In genomic region chr2:197500503-197501179, GRCh38 we compare ENCODE assay signal across 8 cellular contexts. TPM values are rescaled to one million over a fixed set of nuclear protein-coding genes. Genes with fewer than 3 reads are reported as not detected.
DNase-seq lines count a peak whose midpoint lies in the region; ATAC-seq, FAIRE-seq and TF ChIP-seq lines count a peak whose summit lies in the region.

No MANE protein-coding gene starts in this region.

- ATAC-seq in HG02588 (IDR thresholded peaks at IDR 0.05; ENCODE audit: unreplicated experiment) (peak; percentile 3), naive B cell (ENCODE audit: low read depth in 2 of 2) (peak; percentile 11 to 18)

- peak overlapping the region; percentile 94; the same call in 1 of the 2 replicates for H4K8ac ChIP-seq in H1 (ENCODE audit: extremely low read depth, insufficient read depth, low read length)

- 0 out of 4 replicates have a peak, but pooled peaks of 1 of the 3 experiments have one; percentile 2 for TF ChIP-seq CTCF in H1 (IDR thresholded peaks at IDR 0.05; ENCODE audit: control extremely low read depth in 1 of 3, insufficient read depth in 1 of 3, low read depth in 1 of 3, low read length in 3 of 3)

- TF ChIP-seq POLR2A in H1 (IDR thresholded peaks at IDR 0.05; ENCODE audit: control extremely low read depth in 1 of 2, low read depth in 2 of 2, low read length in 2 of 2) = no peak

- TF ChIP-seq RAD21 in H1 (IDR thresholded peaks at IDR 0.05 in 1 of 2, conservative IDR thresholded peaks at IDR 0.05 in 1 of 2; ENCODE audit: low read depth in 2 of 2, low read length in 2 of 2) = no peak

- H2AFZ ChIP-seq in H1 (ENCODE audit: low read length) = no peak overlapping the region

- H3K36me3 ChIP-seq in H1 (ENCODE audit: control insufficient read depth in 2 of 4, insufficient read depth in 4 of 4, low read length in 3 of 4) = peaks cover 14 to 72% (median 38%) of the 10 kb centered on the region in 4 experiments

- H2BK120ac ChIP-seq in H1 (replicated peaks; ENCODE audit: low read depth, low read length) = no peak overlapping the region

- H2BK15ac ChIP-seq in H1 (ENCODE audit: low read length) = no peak overlapping the region

- DNase-seq in NCI-H748 (lab: John Stamatoyannopoulos, UW; ENCODE audit: unreplicated experiment) = peak; percentile 83
- DNase-seq in NCI-H748 treated with DMSO at 0.1 percent for 48 hours (lab: John Stamatoyannopoulos, UW) = no peak
- peak; percentile 63 for DNase-seq in OCI-M1 (lab: John Stamatoyannopoulos, UW)
- no peak for DNase-seq in H1 (ENCODE audit: low read depth in 1 of 2, low spot score in 2 of 2)
- DNase-seq in naive B cell = no peak
- DNase-seq in cortex of kidney (lab: John Stamatoyannopoulos, UW) = no peak
- DNase-seq in stimulated activated CD8-positive, alpha-beta memory T cell treated with anti-CD3 and anti-CD28 coated beads, Interleukin-4, amount 100 ng/mL, for 48 hours = no peak

- H3K4me1 ChIP-seq in H1 (replicated peaks in 1 of 4; ENCODE audit: control insufficient read depth in 3 of 4, insufficient read depth in 4 of 4, low read length in 3 of 4) = peaks cover 2 to 7% (median 4%) of the 10 kb centered on the region in 4 experiments; a peak in 5 of 7 replicates

- peak overlapping the region; percentile 61 to 66 for H3K4me2 ChIP-seq in H1 (ENCODE audit: insufficient read depth in 1 of 2, low read depth in 2 of 2, low read length in 2 of 2)

- peak overlapping the region; percentile 94 for H3K4ac ChIP-seq in H1 (replicated peaks; ENCODE audit: insufficient read length, low read depth, low read length)

- no peaks in the 10 kb centered on the region for H3K9me3 Mint-ChIP-seq in naive B cell

- CTCF ChIA-PET in H1 (lab: Charles Lee; ENCODE audit: partially characterized antibody) = interaction anchor here (1.1 to 1.6 kb wide), 5 partner anchors 9 to 115 kb away, joined by 3 to 5 read pairs (median 4); no protein-coding TSS in a partner anchor

- H3K18ac ChIP-seq in H1 (ENCODE audit: extremely low read depth, low read length) = peak overlapping the region; percentile 86

- peaks cover 47 to 82% of the 10 kb centered on the region in 2 experiments for H3K79me2 ChIP-seq in H1 (ENCODE audit: control insufficient read depth in 1 of 2, insufficient read depth in 2 of 2, low read length in 2 of 2)

- peak overlapping the region; percentile 85 to 94 (median 90) for H3K4me3 ChIP-seq in H1 (ENCODE audit: extremely low read depth in 1 of 4, insufficient read depth in 2 of 4, low read depth in 3 of 4, low read length in 4 of 4)

- H2BK5ac ChIP-seq in H1 (ENCODE audit: low read depth, low read length) = peak overlapping the region; percentile 93

- whole genome bisulfite sequencing in H1 (ENCODE audit: extremely low coverage in 1 of 2, insufficient coverage in 1 of 2, insufficient read length in 1 of 2, insufficient replicate concordance in 2 of 2, low coverage in 1 of 2, low lambda C conversion rate in 2 of 2, missing lambda C conversion rate in 1 of 2), 2 experiments = 4% methylated on average over 24 of the region's 30 CpGs; no CpG with 5 or more reads in 1 of the 2 experiments

- no peak for TF ChIP-seq EP300 in H1 (IDR thresholded peaks at IDR 0.05; ENCODE audit: borderline replicate concordance in 1 of 2, low read depth in 2 of 2, low read length in 2 of 2)

- no peak overlapping the region for H2BK20ac ChIP-seq in H1 (ENCODE audit: low read length)

- H2BK12ac ChIP-seq in H1 (ENCODE audit: low read depth, low read length) = no peak overlapping the region; the same call in 1 of the 2 replicates

- no peak overlapping the region for H3K14ac ChIP-seq in H1 (ENCODE audit: insufficient read length)

- H2AK5ac ChIP-seq in H1 (ENCODE audit: low read depth, low read length) = 0 out of 2 replicates have a peak overlapping the region, but pooled peaks have one; percentile 67

- H4K20me1 ChIP-seq in H1 (replicated peaks in 1 of 2; ENCODE audit: control insufficient read depth in 1 of 2, insufficient read depth in 2 of 2, low read length in 2 of 2) = peaks cover 11 to 20% of the 10 kb centered on the region in 2 experiments

- no peaks in the 10 kb centered on the region for H3K27me3 ChIP-seq in H1 (replicated peaks in 1 of 4; ENCODE audit: control insufficient read depth in 3 of 4, extremely low read depth in 1 of 4, insufficient read depth in 3 of 4, low read length in 3 of 4)

- peak overlapping the region; percentile 93 to 98 (median 96) for H3K27ac Mint-ChIP-seq in naive B cell

- H3K27me3 Mint-ChIP-seq in naive B cell = no peaks in the 10 kb centered on the region

- H4K91ac ChIP-seq in H1 (replicated peaks; ENCODE audit: insufficient read length, low read length) = peak overlapping the region; percentile 66

- FAIRE-seq in H1 (lab: Jason Lieb, UNC) = no peak

- H3K4me1 Mint-ChIP-seq in naive B cell = peaks cover 19 to 51% (median 44%) of the 10 kb centered on the region in 3 donors

- POLR2A ChIA-PET in H1 (lab: Charles Lee; ENCODE audit: partially characterized antibody) = interaction anchor here (0.6 to 15.2 kb wide), 25 partner anchors 7 to 286 kb away, joined by 3 to 270 read pairs (median 8); partner anchors contain the start of genes COQ10B, MARS2, MOB4 and RFTN2

- peak overlapping the region; percentile 88 to 98 (median 94) for H3K4me3 Mint-ChIP-seq in naive B cell

- peak overlapping the region; percentile 75 for H4K5ac ChIP-seq in H1 (ENCODE audit: insufficient read length, low read depth, low read length)

- H3K9ac ChIP-seq in H1 (replicated peaks in 1 of 4; ENCODE audit: extremely low read depth in 1 of 4, low read depth in 3 of 4, low read length in 3 of 4) = peak overlapping the region; percentile 80 to 99 (median 87)

- peaks cover 4% of the 10 kb centered on the region; the same call in 1 of the 2 replicates for H3K23me2 ChIP-seq in H1 (ENCODE audit: low read depth, low read length)

- H3K79me1 ChIP-seq in H1 (ENCODE audit: low read depth, low read length) = no peaks in the 10 kb centered on the region

- no peaks in the 10 kb centered on the region for H3K9me3 ChIP-seq in H1 (ENCODE audit: insufficient read depth in 2 of 2, low read depth in 1 of 2, low read length in 1 of 2)

- H3K36me3 Mint-ChIP-seq in naive B cell = peaks cover 0 to 8% of the 10 kb centered on the region in 2 donors

- H3K23ac ChIP-seq in H1 (ENCODE audit: insufficient read length) = no peak overlapping the region

- H3K56ac ChIP-seq in H1 (replicated peaks; ENCODE audit: insufficient read length, low read depth, low read length) = peak overlapping the region; percentile 60

- peak overlapping the region; percentile 92 for H3K27ac ChIP-seq in H1 (ENCODE audit: low read depth, low read length)

TF ChIP-seq in H1, 55 proteins besides CTCF, POLR2A, EP300 and RAD21 (continues in another document):
- TF ChIP-seq TEAD4 (IDR thresholded peaks at IDR 0.05; ENCODE audit: low read depth, low read length) (no peak), SIN3A (conservative IDR thresholded peaks at IDR 0.05 in 1 of 2, IDR thresholded peaks at IDR 0.05 in 1 of 2; ENCODE audit: low read depth in 1 of 2, low read length in 2 of 2) (peak in 1 of 2 experiments; percentile 20; a peak in 1 of 4 replicates), SP2 (IDR thresholded peaks at IDR 0.05; ENCODE audit: low read length) (no peak)

RNA-seq across cellular contexts. Expression of gene HSPE1, which starts 0.5 kb away (rescaled TPM):
- 364 and 377 TPM in 2 replicates for total RNA-seq in H1 (2021; fragmentation: NEBNext Ultra II Directional; extraction: Animal tissue kit (Norgen Biotek cat#: 25700))
- 105 and 206 TPM in 2 replicates for polyA plus RNA-seq in H1 (2011; rRNA removed)
- 477 TPM for polyA plus RNA-seq in H1 (2011; cell fraction: cytosol; rRNA removed)
- 54.2 TPM for polyA plus RNA-seq in H1 (2011; cell fraction: nucleus; rRNA removed)
- polyA plus RNA-seq in H1 (2012, experiment 1 of 2) = 533 to 920 TPM (median 596 TPM) in 4 replicates
- 303 TPM for polyA plus RNA-seq in H1 (2012, experiment 2 of 2)
- 740 TPM for polyA plus RNA-seq in H1 (2013, experiment 1 of 2)
- 786 TPM for polyA plus RNA-seq in H1 (2013, experiment 2 of 2)
- polyA minus RNA-seq in H1 (2011; rRNA and poly(A)+ RNA removed) = 34.1 and 42.6 TPM in 2 replicates
- 53.6 TPM for polyA minus RNA-seq in H1 (2011; cell fraction: cytosol; rRNA and poly(A)+ RNA removed)
- 61.9 TPM for polyA minus RNA-seq in H1 (2011; cell fraction: nucleus; rRNA and poly(A)+ RNA removed)
- 100 to 1,000 TPM in 2 of 6 donors, 10 to 100 TPM in 4; 79.9 to 109 (median 93.0) TPM for polyA plus RNA-seq in naive B cell (ENCODE audit: low read depth in 6 of 6)

RNA-seq across cellular contexts. Expression of gene HSPD1, which starts 1.0 kb away (rescaled TPM):
- total RNA-seq in H1 (2021; fragmentation: NEBNext Ultra II Directional; extraction: Animal tissue kit (Norgen Biotek cat#: 25700)) = 1,063 and 1,108 TPM in 2 replicates
- polyA plus RNA-seq in H1 (2011; rRNA removed) (166 and 221 TPM in 2 replicates), naive B cell (ENCODE audit: low read depth in 6 of 6) (10 to 100 TPM; 58.5 to 93.4 (median 78.7) TPM)
- 437 TPM for polyA plus RNA-seq in H1 (2011; cell fraction: cytosol; rRNA removed)
- polyA plus RNA-seq in H1 (2011; cell fraction: nucleus; rRNA removed) = 273 TPM
- 711 to 1,050 TPM (median 760 TPM) in 4 replicates for polyA plus RNA-seq in H1 (2012, experiment 1 of 2)
- polyA plus RNA-seq in H1 (2012, experiment 2 of 2) = 82.7 TPM
- polyA plus RNA-seq in H1 (2013, experiment 1 of 2) = 650 TPM
- 656 TPM for polyA plus RNA-seq in H1 (2013, experiment 2 of 2)
- 579 and 740 TPM in 2 replicates for polyA minus RNA-seq in H1 (2011; rRNA and poly(A)+ RNA removed)
- 445 TPM for polyA minus RNA-seq in H1 (2011; cell fraction: cytosol; rRNA and poly(A)+ RNA removed)
- 371 TPM for polyA minus RNA-seq in H1 (2011; cell fraction: nucleus; rRNA and poly(A)+ RNA removed)

RNA-seq across cellular contexts. Expression of gene MOB4, which starts 15.2 kb away (rescaled TPM):
- 46.8 and 54.2 TPM in 2 replicates for total RNA-seq in H1 (2021; fragmentation: NEBNext Ultra II Directional; extraction: Animal tissue kit (Norgen Biotek cat#: 25700))
- polyA plus RNA-seq in H1 (2011; rRNA removed) = 19.3 and 51.5 TPM in 2 replicates
- polyA plus RNA-seq in H1 (2011; cell fraction: cytosol; rRNA removed) = 52.2 TPM
- polyA plus RNA-seq in H1 (2011; cell fraction: nucleus; rRNA removed) = 8.8 TPM
- polyA plus RNA-seq in H1 (2012, experiment 1 of 2) = 29.3 to 57.4 TPM (median 36.5 TPM) in 4 replicates
- 8.9 TPM for polyA plus RNA-seq in H1 (2012, experiment 2 of 2)
- 37.2 TPM for polyA plus RNA-seq in H1 (2013, experiment 1 of 2)
- polyA plus RNA-seq in H1 (2013, experiment 2 of 2) = 36.5 TPM
- 37.9 and 57.6 TPM in 2 replicates for polyA minus RNA-seq in H1 (2011; rRNA and poly(A)+ RNA removed)
- polyA minus RNA-seq in H1 (2011; cell fraction: cytosol; rRNA and poly(A)+ RNA removed) = 22.7 TPM
- 17.8 TPM for polyA minus RNA-seq in H1 (2011; cell fraction: nucleus; rRNA and poly(A)+ RNA removed)
- 10 to 100 TPM; 22.3 to 55.0 (median 43.2) TPM for polyA plus RNA-seq in naive B cell (ENCODE audit: low read depth in 6 of 6)

RNA-seq across cellular contexts. Expression of gene COQ10B, which starts 47.3 kb away (rescaled TPM):
- 17.0 and 17.3 TPM in 2 replicates for total RNA-seq in H1 (2021; fragmentation: NEBNext Ultra II Directional; extraction: Animal tissue kit (Norgen Biotek cat#: 25700))
- 1.7 and 1.9 TPM in 2 replicates for polyA plus RNA-seq in H1 (2011; rRNA removed)
- polyA plus RNA-seq in H1 (2011; cell fraction: cytosol; rRNA removed) = 3.1 TPM
- 1.0 TPM for polyA plus RNA-seq in H1 (2011; cell fraction: nucleus; rRNA removed)
- polyA plus RNA-seq in H1 (2012, experiment 1 of 2) = 7.1 to 15.7 TPM (median 9.8 TPM) in 4 replicates
- polyA plus RNA-seq in H1 (2012, experiment 2 of 2) = 2.0 TPM
- polyA plus RNA-seq in H1 (2013, experiment 1 of 2) = 9.7 TPM
- polyA plus RNA-seq in H1 (2013, experiment 2 of 2) = 10.2 TPM
- polyA minus RNA-seq in H1 (2011; rRNA and poly(A)+ RNA removed) = 2.0 and 4.4 TPM in 2 replicates
- 3.2 TPM for polyA minus RNA-seq in H1 (2011; cell fraction: cytosol; rRNA and poly(A)+ RNA removed)
- polyA minus RNA-seq in H1 (2011; cell fraction: nucleus; rRNA and poly(A)+ RNA removed) = 7.4 TPM
- 10 to 100 TPM; 36.6 to 83.2 (median 48.5) TPM for polyA plus RNA-seq in naive B cell (ENCODE audit: low read depth in 6 of 6)

Comparison
In these comparisons a context has a peak if more than half of its experiments do, and no peak if none do; other contexts are left out.
1. DNase-seq: peak in NCI-H748 (single experiment) and OCI-M1 (single experiment); none in NCI-H748 treated with DMSO at 0.1 percent for 48 hours (single experiment), H1 (0 of 2), naive B cell (single experiment), cortex of kidney (single experiment) and stimulated activated CD8-positive, alpha-beta memory T cell treated with anti-CD3 and anti-CD28 coated beads, Interleukin-4, amount 100 ng/mL, for 48 hours (single experiment).